Comparison of ENCODE assay signal across 1 cellular context in the genomic region with DNA sequence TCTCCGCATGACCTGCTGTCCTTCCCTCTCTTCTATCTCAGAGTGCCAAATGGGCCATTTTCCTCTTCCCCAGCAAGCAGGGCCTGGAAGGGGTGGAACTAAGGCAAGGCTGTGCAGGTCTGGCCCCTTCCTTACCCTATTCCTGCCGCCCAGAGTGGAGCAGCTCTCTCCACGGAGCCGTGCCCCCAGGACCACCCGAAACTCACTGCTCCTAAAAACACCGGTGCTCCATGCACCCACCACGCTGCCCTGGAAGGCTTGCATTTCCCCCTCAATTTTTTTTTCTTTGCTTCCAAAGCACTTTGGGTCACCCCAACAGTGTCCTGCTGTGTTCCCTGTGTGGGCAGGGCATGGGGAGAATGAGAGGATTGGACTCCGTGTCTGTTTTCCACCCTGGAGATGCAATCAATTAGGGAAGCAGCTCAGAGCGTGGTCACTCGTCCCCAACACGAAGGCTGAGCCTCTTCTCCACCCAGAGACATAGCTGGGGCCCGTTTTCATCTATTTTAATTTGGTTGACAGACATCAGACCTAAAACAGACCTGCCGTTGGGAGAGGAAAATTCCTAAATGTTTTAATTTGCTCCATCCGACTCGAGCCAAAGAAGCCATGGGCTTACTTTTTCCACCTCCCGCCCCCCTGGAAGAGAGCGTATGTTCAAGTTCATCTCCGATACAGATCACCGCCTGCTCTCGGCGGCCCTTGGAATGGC.
TF ChIP-seq lines count a peak whose summit lies in the region.

No MANE protein-coding gene starts in this region.

TF ChIP-seq in K562, 482 proteins besides CTCF, POLR2A, EP300 and RAD21:
- no peak for TF ChIP-seq MTA2 (IDR thresholded peaks at IDR 0.05; ENCODE audit: low read depth)
